ENCODE assay signal across 8 cellular contexts in genomic region chr16:22192261-22193133, GRCh38. TPM values are rescaled to one million over a fixed set of nuclear protein-coding genes. Genes with fewer than 3 reads are reported as not detected.
A peak's percentile ranks its signal among the peaks of the same experiment; 100 is the strongest.
DNase-seq lines count a peak whose midpoint lies in the region; ATAC-seq and TF ChIP-seq lines count a peak whose summit lies in the region.

No MANE protein-coding gene starts in this region.

- no peaks in the 10 kb centered on the region for H3K27me3 ChIP-seq in GM23338 (ENCODE audit: insufficient read depth)

- H3F3A ChIP-seq in GM23338 (replicated peaks; ENCODE audit: low read depth) = peaks cover 8% of the 10 kb centered on the region; the same call in 1 of the 2 replicates

- no peak for TF ChIP-seq CTCF in CD14-positive monocyte (IDR thresholded peaks at IDR 0.05)
- no peak for TF ChIP-seq CTCF in GM23338 (conservative IDR thresholded peaks at IDR 0.05; ENCODE audit: low read depth in 2 of 2)
- TF ChIP-seq CTCF in mucosa of descending colon (IDR thresholded peaks at IDR 0.05) = no peak

- DNase-seq in CD14-positive monocyte (ENCODE audit: low spot score) (peak; percentile 75), GM23338 (ENCODE audit: low spot score) (peak; percentile 79), NCI-H446 treated with DMSO at 0.1 percent for 48 hours (lab: John Stamatoyannopoulos, UW) (peak; percentile 14), mucosa of descending colon (peak; percentile 75 to 88 (median 84)), GOT3 (lab: John Stamatoyannopoulos, UW) (no peak)
- peak; percentile 56 to 63 for DNase-seq in activated CD4-positive, alpha-beta T cell treated with anti-CD3 and anti-CD28 coated beads, Interleukin-2, amount 50 U/mL, for 4 hours
- peak; percentile 76 for DNase-seq in effector CD4-positive, alpha-beta T cell
- DNase-seq in stimulated activated CD8-positive, alpha-beta memory T cell treated with anti-CD3 and anti-CD28 coated beads, Interleukin-15, amount 100 ng/mL, for 4 hours (ENCODE audit: low read depth in 2 of 2) = peak; percentile 53 to 60

- H3K36me3 Mint-ChIP-seq in CD14-positive monocyte (no peaks in the 10 kb centered on the region), GM23338 (ENCODE audit: low read depth) (peaks cover 3% of the 10 kb centered on the region; the same call in 2 of the 3 replicates)

- no peaks in the 10 kb centered on the region for H3K9me3 Mint-ChIP-seq in CD14-positive monocyte
- peaks cover 5% of the 10 kb centered on the region for H3K9me3 Mint-ChIP-seq in GM23338

- peaks cover 44% of the 10 kb centered on the region for H3K4me1 Mint-ChIP-seq in CD14-positive monocyte
- peaks cover 33% of the 10 kb centered on the region for H3K4me1 Mint-ChIP-seq in GM23338

- H4K20me1 ChIP-seq in GM23338 (replicated peaks; ENCODE audit: insufficient read depth) = no peaks in the 10 kb centered on the region

- H3K79me2 ChIP-seq in GM23338 (replicated peaks; ENCODE audit: insufficient read depth) = no peaks in the 10 kb centered on the region

- peak overlapping the region; percentile 75; the same call in 1 of the 2 replicates for H2AFZ ChIP-seq in GM23338

- H3K27ac ChIP-seq in GM23338 (ENCODE audit: low read depth) = peak overlapping the region; percentile 90

- H3K4me3 Mint-ChIP-seq in CD14-positive monocyte (peak overlapping the region; percentile 88 to 95), GM23338 (peak overlapping the region; percentile 89)

- no peaks in the 10 kb centered on the region for H3K9me3 ChIP-seq in mucosa of descending colon

- H3K27me3 Mint-ChIP-seq in CD14-positive monocyte (ENCODE audit: low read depth in 3 of 3) (peaks cover 6 to 12% (median 10%) of the 10 kb centered on the region in 3 donors), GM23338 (ENCODE audit: insufficient read depth, low read depth, poor library complexity) (peaks cover 28% of the 10 kb centered on the region)

- intact Hi-C loops in CD14-positive monocyte (cut with micrococcal nuclease) (loop anchor here (5.0 to 10.0 kb wide), 3 partner anchors 182 to 670 kb away; partner anchors contain the start of genes CDR2 (in 2 of the 2) and METTL9 (in 1 of the 2)), mucosa of descending colon (cut with DNase I, micrococcal nuclease) (no loop called here)

- H3K4me1 ChIP-seq in GM23338 (ENCODE audit: insufficient read depth) (peaks cover 26% of the 10 kb centered on the region), mucosa of descending colon (ENCODE audit: low read depth) (peaks cover 31% of the 10 kb centered on the region)

- H3K9me2 ChIP-seq in GM23338 (ENCODE audit: insufficient read depth) = 0 out of 2 replicates have a peak, but pooled peaks cover 6% of the 10 kb centered on the region

- ATAC-seq in GM23338 (peak; percentile 1; the same call in 1 of the 3 replicates), mucosa of descending colon (no peak)

- H3K36me3 ChIP-seq in GM23338 (ENCODE audit: insufficient read depth) (no peaks in the 10 kb centered on the region), mucosa of descending colon (ENCODE audit: low read depth) (no peaks in the 10 kb centered on the region)

- H3K4me3 ChIP-seq in GM23338 (peak overlapping the region; percentile 61), mucosa of descending colon (no peak overlapping the region)

- H3K27ac Mint-ChIP-seq in CD14-positive monocyte = peak overlapping the region; percentile 98 to 100 (median 100)
- no peak overlapping the region; the same call in 1 of the 2 replicates for H3K27ac Mint-ChIP-seq in GM23338

- peak overlapping the region; percentile 81 for H3K4me2 ChIP-seq in GM23338

TF ChIP-seq in GM23338, 12 proteins besides CTCF, POLR2A, EP300 and RAD21:
- TF ChIP-seq ZNF462 (CRISPR knock-in tag; IDR thresholded peaks at IDR 0.05) (no peak), EZH2phosphoT487 (IDR thresholded peaks at IDR 0.05; ENCODE audit: unreplicated experiment) (no peak), STAT1 (IDR thresholded peaks at IDR 0.05; ENCODE audit: unreplicated experiment) (no peak), EZH2 (IDR thresholded peaks at IDR 0.05; ENCODE audit: low read depth, unreplicated experiment) (no peak), ZNF114 (CRISPR knock-in tag; IDR thresholded peaks at IDR 0.05) (no peak)
TF ChIP-seq in GM23338: peak in this region for 0.

RNA-seq across cellular contexts. Expression of gene EEF2K, which starts 13.6 kb away (rescaled TPM):
- polyA plus RNA-seq in CD14-positive monocyte = 1 to 10 TPM in 1 of 2 donors, under 1 TPM in 1; 0.85 to 1.7 TPM
- total RNA-seq in GM23338 (2014; rRNA removed; shearing (Covaris generic)) = 23.9 and 26.8 TPM in 2 replicates
- 5.4 and 5.7 TPM in 2 replicates for polyA plus RNA-seq in GM23338 (2016; fragmentation: Nextera tagmentation; extraction: Ambion mirVana)
- total RNA-seq in mucosa of descending colon = 10 to 100 TPM; 38.6 to 60.8 (median 39.7) TPM

RNA-seq across cellular contexts. Expression of gene SDR42E2, which starts 30.2 kb away (rescaled TPM):
- polyA plus RNA-seq in CD14-positive monocyte (under 1 TPM; 0.16 to 0.23 TPM), GM23338 (2016; fragmentation: Nextera tagmentation; extraction: Ambion mirVana) (0.15 and 0.26 TPM in 2 replicates)
- 0.08 TPM in 1 of 2 replicates, not detected in the other for total RNA-seq in GM23338 (2014; rRNA removed; shearing (Covaris generic))
- total RNA-seq in mucosa of descending colon = not detected

Comparison
In these comparisons a context has a peak if more than half of its experiments do, and no peak if none do; other contexts are left out.
1. intact Hi-C loops: an anchor here in CD14-positive monocyte (5.0 to 10.0 kb wide); none called in mucosa of descending colon.